Comparison of ENCODE assay signal across 8 cellular contexts in genomic region chr2:20224716-20225293, GRCh38. TPM values are rescaled to one million over a fixed set of nuclear protein-coding genes. Genes with fewer than 3 reads are reported as not detected.
A peak's percentile ranks its signal among the peaks of the same experiment; 100 is the strongest.
DNase-seq lines count a peak whose midpoint lies in the region; ATAC-seq, FAIRE-seq and TF ChIP-seq lines count a peak whose summit lies in the region.

TSS of gene SDC1 (minus strand) at chr2:20225130. CDS start at chr2:20224867, 263 bp downstream.

- peaks cover 0 to 6% (median 0%) of the 10 kb centered on the region in 4 experiments; a peak in 3 of 8 replicates for H3K36me3 ChIP-seq in H1 (ENCODE audit: control insufficient read depth in 2 of 4, insufficient read depth in 4 of 4, low read length in 3 of 4)
- no peaks in the 10 kb centered on the region for H3K36me3 ChIP-seq in mesendoderm (ENCODE audit: control insufficient read depth, insufficient read depth, low read length)
- H3K36me3 ChIP-seq in urinary bladder (ENCODE audit: insufficient read depth) = no peaks in the 10 kb centered on the region

- TF ChIP-seq EP300 in H1 (IDR thresholded peaks at IDR 0.05; ENCODE audit: borderline replicate concordance in 1 of 2, low read depth in 2 of 2, low read length in 2 of 2) = no peak

- ATAC-seq in HG03280 (IDR thresholded peaks at IDR 0.05; ENCODE audit: unreplicated experiment) = peak; percentile 33

- peaks cover 6 to 34% of the 10 kb centered on the region in 2 experiments; a peak in 3 of 4 replicates for H3K79me2 ChIP-seq in H1 (ENCODE audit: control insufficient read depth in 1 of 2, insufficient read depth in 2 of 2, low read length in 2 of 2)
- H3K79me2 ChIP-seq in mesendoderm (ENCODE audit: control insufficient read depth, insufficient read depth, low read length) = peaks cover 18% of the 10 kb centered on the region

- peak within 1 kb of the TSS; percentile 66 to 90 for H3K4me2 ChIP-seq in H1 (ENCODE audit: insufficient read depth in 1 of 2, low read depth in 2 of 2, low read length in 2 of 2)
- peak within 1 kb of the TSS; percentile 82 for H3K4me2 ChIP-seq in mesendoderm (ENCODE audit: low read length)

- peak within 1 kb of the TSS; percentile 52; the same call in 1 of the 2 replicates for H2BK5ac ChIP-seq in H1 (ENCODE audit: low read depth, low read length)
- peak within 1 kb of the TSS; percentile 34 for H2BK5ac ChIP-seq in mesendoderm (ENCODE audit: low read length)

- TF ChIP-seq POLR2A in H1 (IDR thresholded peaks at IDR 0.05; ENCODE audit: control extremely low read depth in 1 of 2, low read depth in 2 of 2, low read length in 2 of 2) = peak in 1 of 2 experiments; percentile 41; a peak in 1 of 3 replicates

- TF ChIP-seq CTCF in GM10266 (IDR thresholded peaks at IDR 0.05; ENCODE audit: control insufficient read depth, insufficient read depth, low read depth, missing control alignments) (no peak), RWPE1 (conservative IDR thresholded peaks at IDR 0.05; ENCODE audit: low read depth) (no peak), H1 (IDR thresholded peaks at IDR 0.05; ENCODE audit: control extremely low read depth in 1 of 3, insufficient read depth in 1 of 3, low read depth in 1 of 3, low read length in 3 of 3) (no peak)

- no peak for TF ChIP-seq RAD21 in H1 (IDR thresholded peaks at IDR 0.05 in 1 of 2, conservative IDR thresholded peaks at IDR 0.05 in 1 of 2; ENCODE audit: low read depth in 2 of 2, low read length in 2 of 2)

- H4K5ac ChIP-seq in H1 (ENCODE audit: insufficient read length, low read depth, low read length) (peak within 1 kb of the TSS; percentile 81), mesendoderm (ENCODE audit: low read length) (no peak within 1 kb of the TSS)

- H3K27me3 ChIP-seq in H1 (replicated peaks in 1 of 4; ENCODE audit: control insufficient read depth in 3 of 4, extremely low read depth in 1 of 4, insufficient read depth in 3 of 4, low read length in 3 of 4) = peaks cover 0 to 7% (median 4%) of the 10 kb centered on the region in 4 experiments; a peak in 4 of 7 replicates
- no peaks in the 10 kb centered on the region for H3K27me3 ChIP-seq in mesendoderm (ENCODE audit: insufficient read depth, low read length, poor library complexity)

- H3K4me3 ChIP-seq in H1 (ENCODE audit: extremely low read depth in 1 of 4, insufficient read depth in 2 of 4, low read depth in 3 of 4, low read length in 4 of 4) (peak within 1 kb of the TSS; percentile 72 to 94 (median 80)), mesendoderm (ENCODE audit: low read length) (peak within 1 kb of the TSS; percentile 74), urinary bladder (ENCODE audit: low read depth, low read length) (peak within 1 kb of the TSS; percentile 66)

- peak within 1 kb of the TSS; percentile 90 for H3K18ac ChIP-seq in H1 (ENCODE audit: extremely low read depth, low read length)
- H3K18ac ChIP-seq in mesendoderm (ENCODE audit: low read length) = peak within 1 kb of the TSS; percentile 90

- 1% methylated on average over 47 of the region's 65 CpGs; no CpG with 5 or more reads in 1 of the 2 experiments for WGBS in H1 (ENCODE audit: extremely low coverage in 1 of 2, insufficient coverage in 1 of 2, insufficient read length in 1 of 2, insufficient replicate concordance in 2 of 2, low coverage in 1 of 2, low lambda C conversion rate in 2 of 2, missing lambda C conversion rate in 1 of 2), 2 experiments
- no CpG with 5 or more reads among the region's 65 CpGs for WGBS in mesendoderm (ENCODE audit: extremely low coverage, insufficient coverage, low lambda C conversion rate)
- under 1% methylated on average over 65 of the region's 65 CpGs for WGBS in urinary bladder

- FAIRE-seq in H1 (lab: Jason Lieb, UNC) = no peak

- peaks cover 4 to 22% (median 15%) of the 10 kb centered on the region in 4 experiments for H3K4me1 ChIP-seq in H1 (replicated peaks in 1 of 4; ENCODE audit: control insufficient read depth in 3 of 4, insufficient read depth in 4 of 4, low read length in 3 of 4)
- peaks cover 6% of the 10 kb centered on the region for H3K4me1 ChIP-seq in mesendoderm (ENCODE audit: control insufficient read depth, low read depth, low read length)
- no peaks in the 10 kb centered on the region for H3K4me1 ChIP-seq in urinary bladder (ENCODE audit: insufficient read depth)

- H3K23ac ChIP-seq in H1 (ENCODE audit: insufficient read length) = no peak within 1 kb of the TSS
- peak within 1 kb of the TSS; percentile 71 for H3K23ac ChIP-seq in mesendoderm (ENCODE audit: low read length)

- H4K8ac ChIP-seq in H1 (ENCODE audit: extremely low read depth, insufficient read depth, low read length) (peak within 1 kb of the TSS; percentile 90), mesendoderm (ENCODE audit: low read depth, low read length) (peak within 1 kb of the TSS; percentile 57)

- CTCF ChIA-PET in RWPE1 (lab: Yijun Ruan, JAX) (interaction anchor here (0.8 to 2.6 kb wide), 15 partner anchors 8 to 197 kb away, joined by 3 to 13 read pairs (median 5); no protein-coding TSS in a partner anchor), H1 (lab: Charles Lee; ENCODE audit: partially characterized antibody) (interaction anchor here (0.6 to 3.3 kb wide), 32 partner anchors 8 to 222 kb away, joined by 3 to 39 read pairs (median 5); partner anchors contain the start of gene RHOB)

- peak within 1 kb of the TSS; percentile 90 for H2BK12ac ChIP-seq in H1 (ENCODE audit: low read depth, low read length)

- no peak within 1 kb of the TSS for H3K14ac ChIP-seq in H1 (ENCODE audit: insufficient read length)

- H2BK15ac ChIP-seq in H1 (ENCODE audit: low read length) = peak within 1 kb of the TSS; percentile 98
- no peak within 1 kb of the TSS for H2BK15ac ChIP-seq in mesendoderm (replicated peaks; ENCODE audit: low read depth)

- H2BK120ac ChIP-seq in H1 (replicated peaks; ENCODE audit: low read depth, low read length) = no peak within 1 kb of the TSS
- peak within 1 kb of the TSS; percentile 88 for H2BK120ac ChIP-seq in mesendoderm (ENCODE audit: low read depth, low read length)

- no peak within 1 kb of the TSS for H2AK5ac ChIP-seq in H1 (ENCODE audit: low read depth, low read length)
- H2AK5ac ChIP-seq in mesendoderm (ENCODE audit: low read length) = no peak within 1 kb of the TSS

- no peak within 1 kb of the TSS for H3K4ac ChIP-seq in H1 (replicated peaks; ENCODE audit: insufficient read length, low read depth, low read length)
- peak within 1 kb of the TSS; percentile 78 for H3K4ac ChIP-seq in mesendoderm (ENCODE audit: low read depth, low read length)

- H3K9ac ChIP-seq in H1 (replicated peaks in 1 of 4; ENCODE audit: extremely low read depth in 1 of 4, low read depth in 3 of 4, low read length in 3 of 4) (peak within 1 kb of the TSS; percentile 66 to 87 (median 80)), mesendoderm (ENCODE audit: low read length) (peak within 1 kb of the TSS; percentile 89)

- peaks cover 8 to 11% of the 10 kb centered on the region in 2 experiments for H4K20me1 ChIP-seq in H1 (replicated peaks in 1 of 2; ENCODE audit: control insufficient read depth in 1 of 2, insufficient read depth in 2 of 2, low read length in 2 of 2)

- H4K91ac ChIP-seq in H1 (replicated peaks; ENCODE audit: insufficient read length, low read length) = peak within 1 kb of the TSS; percentile 38

- H3K79me1 ChIP-seq in H1 (ENCODE audit: low read depth, low read length) (peaks cover 14% of the 10 kb centered on the region), mesendoderm (ENCODE audit: low read length) (peaks cover 14% of the 10 kb centered on the region)

- peak; percentile 68 for DNase-seq in A172 (ENCODE audit: low spot score)
- DNase-seq in GM10266 (ENCODE audit: extremely low spot score) = peak; percentile 61
- DNase-seq in RWPE1 (ENCODE audit: low spot score) = peak; percentile 81
- peak in 1 of 2 experiments; percentile 79 for DNase-seq in H1 (ENCODE audit: low read depth in 1 of 2, low spot score in 2 of 2)
- DNase-seq in mesendoderm = peak; percentile 80
- no peak for DNase-seq in cortex of kidney (lab: John Stamatoyannopoulos, UW)

- H3K56ac ChIP-seq in H1 (replicated peaks; ENCODE audit: insufficient read length, low read depth, low read length) (peak within 1 kb of the TSS; percentile 21), mesendoderm (ENCODE audit: low read length) (peak within 1 kb of the TSS; percentile 92)

- H3K23me2 ChIP-seq in H1 (ENCODE audit: low read depth, low read length) = peaks cover 7% of the 10 kb centered on the region; the same call in 1 of the 2 replicates

- no peaks in the 10 kb centered on the region for H3K9me3 ChIP-seq in H1 (ENCODE audit: insufficient read depth in 2 of 2, low read depth in 1 of 2, low read length in 1 of 2)

- H2AFZ ChIP-seq in H1 (ENCODE audit: low read length) = peak within 1 kb of the TSS; percentile 31

- H2BK20ac ChIP-seq in H1 (ENCODE audit: low read length) = no peak within 1 kb of the TSS

- POLR2A ChIA-PET in RWPE1 (lab: Yijun Ruan, JAX; ENCODE audit: low non-redundant PET) (interaction anchor here (0.5 to 2.0 kb wide), 5 partner anchors 8 to 119 kb away, joined by 3 to 10 read pairs (median 4); no protein-coding TSS in a partner anchor), H1 (lab: Charles Lee; ENCODE audit: partially characterized antibody) (interaction anchor here (0.7 to 3.1 kb wide), 16 partner anchors 10 to 269 kb away, joined by 3 to 19 read pairs (median 4); no protein-coding TSS in a partner anchor)

- H3K27ac ChIP-seq in RWPE1 (peak within 1 kb of the TSS; percentile 100), H1 (ENCODE audit: low read depth, low read length) (peak within 1 kb of the TSS; percentile 49; the same call in 1 of the 2 replicates), mesendoderm (ENCODE audit: low read depth, low read length) (peak within 1 kb of the TSS; percentile 22), urinary bladder (ENCODE audit: low read depth) (peak within 1 kb of the TSS; percentile 93)

TF ChIP-seq in H1, 55 proteins besides CTCF, POLR2A, EP300 and RAD21 (continues in another document):
- TF ChIP-seq SP2 (IDR thresholded peaks at IDR 0.05; ENCODE audit: low read length) = no peak
- peak; percentile 80 for TF ChIP-seq KDM4A (IDR thresholded peaks at IDR 0.05; ENCODE audit: low read depth, low read length, severe bottlenecking)
- peak in 1 of 2 experiments; percentile 26; a peak in 1 of 4 replicates for TF ChIP-seq HDAC2 (IDR thresholded peaks at IDR 0.05; ENCODE audit: borderline replicate concordance in 1 of 2, low read depth in 2 of 2, low read length in 2 of 2)
- no peak for TF ChIP-seq TBP (IDR thresholded peaks at IDR 0.05; ENCODE audit: low read depth, low read length)

RNA-seq across cellular contexts. Expression of gene SDC1, which starts in this region (rescaled TPM):
- total RNA-seq in A172 (2014; rRNA removed; shearing (Covaris generic)) = 241 and 257 TPM in 2 replicates
- total RNA-seq in H1 (2021; fragmentation: NEBNext Ultra II Directional; extraction: Animal tissue kit (Norgen Biotek cat#: 25700)) = 45.3 and 46.3 TPM in 2 replicates
- polyA plus RNA-seq in H1 (2011; rRNA removed) (71.4 and 73.3 TPM in 2 replicates), urinary bladder (65.3 TPM)
- polyA plus RNA-seq in H1 (2011; cell fraction: cytosol; rRNA removed) = 46.5 TPM
- polyA plus RNA-seq in H1 (2011; cell fraction: nucleus; rRNA removed) = 43.3 TPM
- polyA plus RNA-seq in H1 (2012, experiment 1 of 2) = 31.0 to 43.9 TPM (median 41.3 TPM) in 4 replicates
- polyA plus RNA-seq in H1 (2012, experiment 2 of 2) = 37.8 TPM
- 39.8 TPM for polyA plus RNA-seq in H1 (2013, experiment 1 of 2)
- 52.2 TPM for polyA plus RNA-seq in H1 (2013, experiment 2 of 2)
- polyA minus RNA-seq in H1 (2011; rRNA and poly(A)+ RNA removed) = 18.9 and 23.2 TPM in 2 replicates
- 38.7 TPM for polyA minus RNA-seq in H1 (2011; cell fraction: cytosol; rRNA and poly(A)+ RNA removed)
- polyA minus RNA-seq in H1 (2011; cell fraction: nucleus; rRNA and poly(A)+ RNA removed) = 18.5 TPM
- 27.6 TPM for polyA plus RNA-seq in mesendoderm (2013, experiment 1 of 2)
- polyA plus RNA-seq in mesendoderm (2013, experiment 2 of 2) = 27.4 TPM
- total RNA-seq in urinary bladder = 87.1 TPM

Comparison
In these comparisons a context has a peak if more than half of its experiments do, and no peak if none do; other contexts are left out.
1. H3K27ac ChIP-seq: peak in every context shown above with its lines; median percentile 100 in RWPE1; 93 in urinary bladder; 49 in H1; 22 in mesendoderm.